In genomic region chr5:172735141-172735831, GRCh38 we compare ENCODE assay signal across 19 cellular contexts. TPM values are rescaled to one million over a fixed set of nuclear protein-coding genes. Genes with fewer than 3 reads are reported as not detected.
DNase-seq lines count a peak whose midpoint lies in the region; ATAC-seq lines count a peak whose summit lies in the region.
"Had no signal": no experiment of that assay in that cellular context is flagged by ENCODE, and none has a peak within 500 bp of the region (broad histone marks: within the 10 kb centered on the region; RNA-seq: fewer than 3 reads in every experiment).

No MANE protein-coding gene starts in this region.

- H3K79me2 ChIP-seq in ACC112 (ENCODE audit: control insufficient read depth, insufficient read depth, low read length, unreplicated experiment) = no peaks in the 10 kb centered on the region

- DNase-seq in adipocyte (ENCODE audit: low read depth) (no peak), mesenchymal stem cell (no peak), HCEC 1CT (no peak), T-helper 2 cell (no peak)
- no peak for DNase-seq in effector CD4-positive, alpha-beta T cell
- DNase-seq: activated CD4-positive, alpha-beta T cell treated with anti-CD3 and anti-CD28 coated beads, Interleukin-2, amount 50 U/mL, for 4 hours; activated naive CD4-positive, alpha-beta T cell treated with Interleukin-2 at 50 U/mL for 16 hours; activated T-cell treated with anti-CD3 and anti-CD28 coated beads for 4 hours; body of pancreas; dorsolateral prefrontal cortex; hippocampal formation; NCI-H1436; NCI-H226 had no signal

- no peaks in the 10 kb centered on the region for H3K9me3 ChIP-seq in adipocyte (ENCODE audit: control insufficient read depth, low read length)
- no peaks in the 10 kb centered on the region for H3K9me3 ChIP-seq in mesenchymal stem cell (ENCODE audit: control insufficient read depth, low read length)
- H3K9me3 ChIP-seq in skeletal muscle satellite cell (replicated peaks; ENCODE audit: low read length) = no peaks in the 10 kb centered on the region
- H3K9me3 ChIP-seq: body of pancreas, ovary had no signal

- H4K8ac ChIP-seq in mesenchymal stem cell (ENCODE audit: low read length) = no peak overlapping the region

- H3K4me2 ChIP-seq in mesenchymal stem cell (ENCODE audit: low read length, poor library complexity, severe bottlenecking) (no peak overlapping the region), skeletal muscle satellite cell (ENCODE audit: low read length) (no peak overlapping the region)

- no peaks in the 10 kb centered on the region for H3K79me1 ChIP-seq in mesenchymal stem cell (replicated peaks; ENCODE audit: low read length, poor library complexity, severe bottlenecking)

- H2BK15ac ChIP-seq in mesenchymal stem cell (ENCODE audit: low read depth, poor library complexity, severe bottlenecking) = peak overlapping the region; percentile 97

- peak overlapping the region; percentile 80 for H4K91ac ChIP-seq in mesenchymal stem cell (ENCODE audit: low read length)

- H3K27me3 ChIP-seq in ACC112 (ENCODE audit: insufficient read depth, low read length) (no peaks in the 10 kb centered on the region), adipocyte (replicated peaks; ENCODE audit: control insufficient read depth, insufficient read depth, low read length) (no peaks in the 10 kb centered on the region), mesenchymal stem cell (ENCODE audit: control insufficient read depth in 1 of 2, insufficient read depth in 1 of 2, low read length in 2 of 2) (no peaks in the 10 kb centered on the region), skeletal muscle satellite cell (ENCODE audit: control insufficient read depth, insufficient read depth, low read length) (no peaks in the 10 kb centered on the region)
- H3K27me3 ChIP-seq: body of pancreas, dorsolateral prefrontal cortex, ovary had no signal

- H3K27ac ChIP-seq in ACC112 (ENCODE audit: low read depth, low read length) (peak overlapping the region; percentile 94), mesenchymal stem cell (ENCODE audit: low read length, poor library complexity, severe bottlenecking) (peak overlapping the region; percentile 38)
- H3K27ac ChIP-seq: ovary, VCaP had no signal

- H3K4me1 ChIP-seq in ACC112 (ENCODE audit: control insufficient read depth, insufficient read depth, low read length, unreplicated experiment) (peaks cover 29% of the 10 kb centered on the region), adipocyte (ENCODE audit: control insufficient read depth, insufficient read depth, low read length) (peaks cover 28% of the 10 kb centered on the region), mesenchymal stem cell (ENCODE audit: control insufficient read depth, insufficient read depth, low read depth, low read length) (peaks cover 38% of the 10 kb centered on the region), skeletal muscle satellite cell (ENCODE audit: control insufficient read depth, insufficient read depth, low read length) (peaks cover 48% of the 10 kb centered on the region)

- H2BK12ac ChIP-seq in mesenchymal stem cell (ENCODE audit: low read length in 2 of 2) = peak overlapping the region; percentile 49 to 87

- H2AK5ac ChIP-seq in mesenchymal stem cell (ENCODE audit: low read length, severe bottlenecking) = peak overlapping the region; percentile 66

- H3K4me3 ChIP-seq in ACC112 (ENCODE audit: low read depth, low read length) (no peak overlapping the region), adipocyte (ENCODE audit: low read length) (no peak overlapping the region), mesenchymal stem cell (ENCODE audit: insufficient read depth in 1 of 2, low read depth in 1 of 2, low read length in 2 of 2) (no peak overlapping the region), skeletal muscle satellite cell (ENCODE audit: low read length) (no peak overlapping the region)
- H3K4me3 ChIP-seq: body of pancreas, dorsolateral prefrontal cortex, ovary had no signal

- no peak overlapping the region for H2BK120ac ChIP-seq in mesenchymal stem cell (ENCODE audit: low read depth, low read length)

- peak overlapping the region; percentile 68 to 76 for H3K4ac ChIP-seq in mesenchymal stem cell (ENCODE audit: low read depth in 1 of 2, low read length in 2 of 2)

- no peaks in the 10 kb centered on the region for H3K36me3 ChIP-seq in ACC112 (ENCODE audit: insufficient read depth, low read length)
- H3K36me3 ChIP-seq in adipocyte (ENCODE audit: control insufficient read depth, insufficient read depth, low read length, severe bottlenecking) = no peaks in the 10 kb centered on the region
- no peaks in the 10 kb centered on the region for H3K36me3 ChIP-seq in mesenchymal stem cell (ENCODE audit: control insufficient read depth in 1 of 2, insufficient read depth in 2 of 2, low read depth in 1 of 2, low read length in 2 of 2)
- H3K36me3 ChIP-seq in skeletal muscle satellite cell (ENCODE audit: insufficient read depth, low read length) = no peaks in the 10 kb centered on the region
- H3K36me3 ChIP-seq: ovary had no signal

- no peak overlapping the region for H2AFZ ChIP-seq in ACC112 (ENCODE audit: low read length, unreplicated experiment)
- no peak overlapping the region for H2AFZ ChIP-seq in mesenchymal stem cell (ENCODE audit: low read depth, low read length)

- no peak for ATAC-seq in GM21526 (IDR thresholded peaks at IDR 0.05; ENCODE audit: low FRiP score, unreplicated experiment)
- ATAC-seq: body of pancreas, HCT116 had no signal

- H3K14ac ChIP-seq in mesenchymal stem cell (ENCODE audit: low read length in 2 of 2) = peak overlapping the region in 1 of 2 experiments; percentile 26

- H3K18ac ChIP-seq in mesenchymal stem cell (ENCODE audit: low read depth in 1 of 2, low read length in 2 of 2) = peak overlapping the region; percentile 56 to 67

- WGBS in mesenchymal stem cell = 89% methylated on average over 12 of the region's 12 CpGs

- no peak overlapping the region for H2BK5ac ChIP-seq in mesenchymal stem cell (ENCODE audit: low read depth, low read length, poor library complexity, severe bottlenecking)

- H3K9ac ChIP-seq in adipocyte (ENCODE audit: low read length) (peak overlapping the region; percentile 88), mesenchymal stem cell (ENCODE audit: low read length) (peak overlapping the region; percentile 95), skeletal muscle satellite cell (ENCODE audit: low read depth, low read length) (peak overlapping the region; percentile 87)

- H3K23ac ChIP-seq in mesenchymal stem cell (ENCODE audit: low read length in 2 of 2) = no peak overlapping the region

RNA-seq across cellular contexts. Expression of gene DUSP1, which starts 35.7 kb away (rescaled TPM):
- polyA plus RNA-seq in mesenchymal stem cell (2013, experiment 1 of 2) = 214 TPM
- polyA plus RNA-seq in mesenchymal stem cell (2013, experiment 2 of 2) = 205 TPM
- 204 and 438 TPM in 2 replicates for total RNA-seq in skeletal muscle satellite cell (2012; rRNA removed)
